In the genomic region with DNA sequence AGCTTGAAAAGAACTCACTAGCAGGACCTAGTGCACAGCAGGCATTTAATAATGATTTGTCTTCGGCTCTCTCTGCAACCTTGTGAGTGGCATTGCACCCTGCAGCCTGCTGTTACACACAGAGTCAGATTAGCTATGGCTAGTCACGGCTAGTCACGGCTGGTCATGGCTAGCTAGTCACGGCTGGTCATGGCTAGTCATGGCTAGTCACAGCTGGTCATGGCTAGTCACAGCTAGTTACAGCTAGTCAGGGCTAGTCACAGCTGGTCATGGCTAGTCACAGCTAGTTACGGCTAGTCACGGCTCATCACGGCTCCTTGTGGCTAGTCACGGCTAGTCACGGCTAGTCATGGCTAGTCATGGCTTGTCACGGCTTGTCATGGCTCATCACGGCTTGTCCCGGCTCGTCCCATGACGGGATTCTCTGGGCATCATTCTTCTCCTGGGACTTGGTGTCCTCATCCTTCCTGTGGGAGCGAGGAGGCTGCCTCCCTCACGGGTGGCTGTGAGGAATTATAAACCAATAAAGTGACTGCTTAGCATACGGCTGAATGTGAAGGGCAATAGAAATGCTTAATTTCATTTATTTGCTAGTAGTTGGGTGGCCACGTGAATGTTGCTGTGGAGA, we compare ENCODE assay signal across 17 cellular contexts. TPM values are rescaled to one million over a fixed set of nuclear protein-coding genes. Genes with fewer than 3 reads are reported as not detected.
DNase-seq lines count a peak whose midpoint lies in the region; TF ChIP-seq lines count a peak whose summit lies in the region.
"Had no signal": no experiment of that assay in that cellular context is flagged by ENCODE, and none has a peak within 500 bp of the region (broad histone marks: within the 10 kb centered on the region; RNA-seq: fewer than 3 reads in every experiment).

No MANE protein-coding gene starts in this region.

- H3K4me3 ChIP-seq in PC-9, result no peak overlapping the region
- H3K4me3 ChIP-seq: GM23338 had no signal

- H3K27ac ChIP-seq in PC-9, result no peak overlapping the region

- no TSS peak for BruUV-seq in PC-9 (replicated peaks; lab: Mats Ljungman, UMichigan)

- H3K4me3 Mint-ChIP-seq in chondrocyte (ENCODE audit: unreplicated experiment) (no peak overlapping the region), osteocyte (ENCODE audit: unreplicated experiment) (no peak overlapping the region)
- H3K4me3 Mint-ChIP-seq: CD4-positive, CD25-positive, alpha-beta regulatory T cell; CD8-positive, alpha-beta memory T cell; GM23338; IgD-negative memory B cell had no signal

- H3K27me3 Mint-ChIP-seq in chondrocyte (ENCODE audit: low read depth) (peaks cover 4% of the 10 kb centered on the region), osteocyte (ENCODE audit: unreplicated experiment) (peaks cover 40% of the 10 kb centered on the region)

- peaks cover 94% of the 10 kb centered on the region for H3K27me3 ChIP-seq in PC-9 (ENCODE audit: insufficient read depth, low read depth)
- H3K27me3 ChIP-seq: BE2C had no signal

- no peaks in the 10 kb centered on the region for H3K79me2 ChIP-seq in PC-9 (ENCODE audit: low read depth)

- H3K36me3 ChIP-seq in PC-9 (ENCODE audit: low read depth), result no peaks in the 10 kb centered on the region
- H3K36me3 ChIP-seq: BE2C had no signal

- no peaks in the 10 kb centered on the region for H3F3A ChIP-seq in PC-9 (ENCODE audit: insufficient read depth, low read depth)

- TF ChIP-seq CTCF in chondrocyte (IDR thresholded peaks at IDR 0.05) (no peak), osteocyte (IDR thresholded peaks at IDR 0.05) (no peak), PC-9 (conservative IDR thresholded peaks at IDR 0.05) (no peak)

- POLR2A ChIA-PET in PC-9 (lab: Charles Lee; ENCODE audit: unreplicated experiment), result no interaction called here

- H3K4me2 ChIP-seq in PC-9, result no peak overlapping the region
- H3K4me2 ChIP-seq: GM23338 had no signal

- CTCF ChIA-PET in PC-9 (lab: Charles Lee), result no interaction called here

- intact Hi-C loops in PC-9 (cut with micrococcal nuclease; ENCODE audit: unreplicated experiment), result no loop called here

- H3K27ac Mint-ChIP-seq in chondrocyte (ENCODE audit: unreplicated experiment) (no peak overlapping the region), osteocyte (ENCODE audit: unreplicated experiment) (no peak overlapping the region)
- H3K27ac Mint-ChIP-seq: CD8-positive, alpha-beta memory T cell; GM23338 had no signal

- no peak overlapping the region for H2AFZ ChIP-seq in PC-9
- H2AFZ ChIP-seq: GM23338 had no signal

- no peaks in the 10 kb centered on the region for H3K9me2 ChIP-seq in PC-9 (ENCODE audit: insufficient read depth)

- peak; percentile 18 for DNase-seq in LHCN-M2 (ENCODE audit: low read depth)
- DNase-seq in RKO (ENCODE audit: low spot score), result peak; percentile 31
- DNase-seq in chondrocyte (ENCODE audit: low spot score), result peak; percentile 48
- peak; percentile 49 for DNase-seq in osteocyte (ENCODE audit: extremely low spot score, unreplicated experiment)
- no peak for DNase-seq in NCI-H1048 (lab: John Stamatoyannopoulos, UW)
- no peak for DNase-seq in activated gamma-delta T cell treated with Interleukin-2 at 50 U/mL for 16 hours
- no peak for DNase-seq in PC-9
- no peak for DNase-seq in COLO829 (ENCODE audit: low spot score)
- DNase-seq: ACHN; BE2C; C1 segment of cervical spinal cord; Caco-2; CD4-positive, CD25-positive, alpha-beta regulatory T cell; CD8-positive, alpha-beta memory T cell; HCEC 1CT had no signal

- H3K36me3 Mint-ChIP-seq in chondrocyte (ENCODE audit: low read depth), result no peaks in the 10 kb centered on the region
- no peaks in the 10 kb centered on the region for H3K36me3 Mint-ChIP-seq in osteocyte (ENCODE audit: unreplicated experiment)
- H3K36me3 Mint-ChIP-seq: CD4-positive, CD25-positive, alpha-beta regulatory T cell; CD8-positive, alpha-beta memory T cell had no signal

- H4K20me1 ChIP-seq in PC-9 (ENCODE audit: insufficient read depth), result no peaks in the 10 kb centered on the region

- H3K9me3 Mint-ChIP-seq in chondrocyte (ENCODE audit: low read depth) (no peaks in the 10 kb centered on the region), osteocyte (ENCODE audit: unreplicated experiment) (no peaks in the 10 kb centered on the region)
- H3K9me3 Mint-ChIP-seq: CD4-positive, CD25-positive, alpha-beta regulatory T cell; GM23338; IgD-negative memory B cell had no signal

- no peaks in the 10 kb centered on the region for H3K4me1 ChIP-seq in PC-9 (replicated peaks; ENCODE audit: insufficient read depth)
- H3K4me1 ChIP-seq: BE2C, Caco-2 had no signal

- no peaks in the 10 kb centered on the region for H3K4me1 Mint-ChIP-seq in chondrocyte (ENCODE audit: low read depth)
- no peaks in the 10 kb centered on the region for H3K4me1 Mint-ChIP-seq in osteocyte (ENCODE audit: unreplicated experiment)
- H3K4me1 Mint-ChIP-seq: CD4-positive, CD25-positive, alpha-beta regulatory T cell; CD8-positive, alpha-beta memory T cell; GM23338; IgD-negative memory B cell had no signal

- 0 out of 2 replicates have a peak, but pooled peaks cover 5% of the 10 kb centered on the region for H3K9me3 ChIP-seq in PC-9 (ENCODE audit: insufficient read depth, low read depth)
- H3K9me3 ChIP-seq: BE2C, Caco-2 had no signal

RNA-seq across cellular contexts. Expression of a gene that starts 12.5 kb away (rescaled TPM):
- total RNA-seq in LHCN-M2 (2014; rRNA removed) (under 0.01 and 0.17 TPM in 2 replicates), chondrocyte (32.7 to 47.0 TPM (median 46.0 TPM) in 3 replicates), osteocyte (8.6 and 8.8 TPM in 2 replicates), PC-9 (2021) (0.11 and 0.25 TPM in 2 replicates)
- 0.17 TPM for polyA plus RNA-seq in LHCN-M2 (2012)
- total RNA-seq: CD4-positive, CD25-positive, alpha-beta regulatory T cell had no signal
- polyA plus RNA-seq: CD4-positive, CD25-positive, alpha-beta regulatory T cell; CD8-positive, alpha-beta memory T cell had no signal

Comparison
In these comparisons a context has a peak if more than half of its experiments do, and no peak if none do; other contexts are left out.
1. DNase-seq: peak in LHCN-M2 (single experiment), RKO (single experiment), chondrocyte (single experiment) and osteocyte (single experiment); none in NCI-H1048 (single experiment), activated gamma-delta T cell treated with Interleukin-2 at 50 U/mL for 16 hours (single experiment), PC-9 (0 of 2) and COLO829 (single experiment).